In the genomic region with DNA sequence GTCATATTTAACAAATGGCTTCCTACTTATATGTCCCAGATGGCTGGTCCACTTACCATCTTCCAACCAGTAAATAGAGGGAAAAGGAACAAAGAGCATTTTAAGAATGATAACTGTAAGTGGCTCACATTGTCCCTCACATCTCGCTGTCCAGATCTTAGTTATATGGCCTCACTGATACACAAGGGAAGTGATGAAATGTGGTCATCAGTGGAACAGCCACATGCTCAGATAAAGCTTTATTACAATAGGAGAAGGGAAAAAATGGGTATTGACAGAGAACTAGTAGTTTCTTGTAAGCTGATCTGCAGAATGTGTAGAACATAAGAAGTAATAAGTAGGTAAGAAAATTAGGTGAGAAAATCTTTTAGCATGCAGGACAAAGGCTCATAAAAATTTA, we compare ENCODE assay signal across 21 cellular contexts.
"Had no signal": no experiment of that assay in that cellular context is flagged by ENCODE, and none has a peak within 500 bp of the region (broad histone marks: within the 10 kb centered on the region; RNA-seq: fewer than 3 reads in every experiment).

No MANE protein-coding gene starts in this region.

- H3K4me1 ChIP-seq: colonic mucosa, foreskin keratinocyte, psoas muscle, right lobe of liver had no signal

- ATAC-seq: foreskin keratinocyte; left colon; left ventricle myocardium superior; naive thymus-derived CD4-positive, alpha-beta T cell; psoas muscle; right lobe of liver; stimulated activated naive B cell treated with anti-CD40 and anti-IgM and Interleukin-4, amounts not matched to agents 10 μg/mL and 1 μg/mL and 100 μg/mL, for 72 hours; stimulated activated naive CD8-positive, alpha-beta T cell treated with anti-CD3 and anti-CD28 coated beads, Interleukin-15, amount 100 ng/mL, for 72 hours had no signal

- H3K27me3 ChIP-seq: colonic mucosa, right lobe of liver, transverse colon had no signal

- H3K36me3 ChIP-seq: colonic mucosa, esophagus squamous epithelium, neutrophil, right lobe of liver, thoracic aorta, transverse colon had no signal

- H3K9me3 ChIP-seq: colonic mucosa, esophagus squamous epithelium, neutrophil, psoas muscle, right lobe of liver, thoracic aorta, transverse colon had no signal

- H3K27ac ChIP-seq: colonic mucosa, esophagus squamous epithelium, foreskin keratinocyte, neutrophil, psoas muscle, right lobe of liver, thoracic aorta, transverse colon had no signal

- DNase-seq: colonic mucosa; dermis blood vessel endothelial cell; esophagus squamous epithelium; foreskin keratinocyte; hippocampal formation; left colon; left ventricle myocardium superior; mesendoderm; naive thymus-derived CD4-positive, alpha-beta T cell; nephron progenitor cell; psoas muscle; retina; right lobe of liver; stimulated activated CD4-positive, alpha-beta T cell treated with anti-CD3 and anti-CD28 coated beads, Interleukin-2, amount 100 ng/mL, for 24 hours; stimulated activated CD4-positive, alpha-beta T cell treated with anti-CD3 and anti-CD28 coated beads, Interleukin-4, amount 100 ng/mL, for 4 hours; stimulated activated naive B cell treated with anti-CD40 and anti-IgM and Interleukin-4, amounts not matched to agents 10 μg/mL and 1 μg/mL and 100 μg/mL, for 72 hours; stimulated activated naive CD8-positive, alpha-beta T cell treated with anti-CD3 and anti-CD28 coated beads, Interleukin-15, amount 100 ng/mL, for 72 hours; transverse colon had no signal

- H3K4me3 ChIP-seq: colonic mucosa, esophagus squamous epithelium, lung, psoas muscle, right lobe of liver, thoracic aorta, transverse colon had no signal
